Comparison of ENCODE assay signal across 6 cellular contexts in the genomic region with DNA sequence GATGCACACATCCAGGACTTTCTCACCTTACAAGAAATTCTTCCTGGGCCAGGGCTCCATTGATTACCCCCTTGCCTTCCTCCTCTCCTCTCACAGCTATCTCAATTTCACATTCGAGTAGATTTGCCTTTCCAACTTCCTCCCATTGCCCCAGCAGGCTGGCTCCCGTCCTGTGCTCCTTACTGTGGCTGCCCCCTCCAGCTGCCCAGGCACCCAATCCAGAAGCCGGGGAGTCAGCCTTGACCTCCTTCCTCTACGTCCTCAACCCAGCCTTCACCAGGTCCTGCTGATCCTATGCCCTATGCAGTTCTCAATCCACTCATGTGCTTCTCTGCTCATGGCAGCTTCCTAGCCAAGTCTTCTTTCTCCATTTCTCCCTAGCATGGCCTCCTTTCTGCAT.
"Had no signal": no experiment of that assay in that cellular context is flagged by ENCODE, and none has a peak within 500 bp of the region (broad histone marks: within the 10 kb centered on the region; RNA-seq: fewer than 3 reads in every experiment).

No MANE protein-coding gene starts in this region.

- H3K27ac Mint-ChIP-seq: GM23338, IgD-negative memory B cell had no signal

- H3K4me1 ChIP-seq: HAP-1 had no signal

- H3K27ac ChIP-seq: HL-60 had no signal

- H3K4me1 Mint-ChIP-seq: IgD-negative memory B cell had no signal

- H3K4me3 Mint-ChIP-seq: GM23338, IgD-negative memory B cell had no signal

- H3K9me3 Mint-ChIP-seq: GM23338, IgD-negative memory B cell had no signal

- DNase-seq: H7 had no signal

- H3K36me3 Mint-ChIP-seq: IgD-negative memory B cell had no signal

- ATAC-seq: GM23338, HepG2 had no signal

- H3K9me3 ChIP-seq: HAP-1 had no signal

- H3K4me3 ChIP-seq: GM23338, HAP-1 had no signal

- H3K36me3 ChIP-seq: HAP-1 had no signal
